In the genomic region with DNA sequence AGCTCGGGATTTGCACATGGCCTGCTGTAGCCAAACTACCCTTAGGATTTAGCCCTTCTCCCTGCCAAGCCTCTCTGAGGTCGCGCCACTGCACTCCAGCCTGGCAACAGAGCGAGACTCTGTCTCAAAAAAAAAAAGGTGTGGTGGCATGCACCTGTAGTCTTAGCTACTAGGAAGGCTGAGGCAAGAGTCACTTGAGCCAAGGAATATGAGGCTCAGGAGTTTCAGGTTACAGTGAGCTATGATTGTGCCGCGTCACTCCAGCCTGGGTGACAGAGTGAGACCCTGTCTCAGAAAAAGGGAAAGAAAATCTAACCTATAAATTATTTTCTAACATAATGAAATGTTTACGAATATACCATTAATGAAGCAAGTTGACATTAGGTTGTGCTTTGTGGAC, we compare ENCODE assay signal across 20 cellular contexts. TPM values are rescaled to one million over a fixed set of nuclear protein-coding genes. Genes with fewer than 3 reads are reported as not detected.
"Had no signal": no experiment of that assay in that cellular context is flagged by ENCODE, and none has a peak within 500 bp of the region (broad histone marks: within the 10 kb centered on the region; RNA-seq: fewer than 3 reads in every experiment).

No MANE protein-coding gene starts in this region.

- H3K4me1 ChIP-seq: breast epithelium, Peyer's patch, SJSA1 had no signal

- H3K36me3 ChIP-seq: breast epithelium, Peyer's patch, SJSA1 had no signal

- ATAC-seq: activated CD8-positive, alpha-beta T cell treated with anti-CD3 and anti-CD28 coated beads, Interleukin-2, amount 10 ng/mL, durations not matched to agents 7 days and 5 days; SK-N-SH treated with all-trans-retinoic acid at 6 μM for 48 hours; WTC11 had no signal

- H3K9me3 ChIP-seq: breast epithelium, Peyer's patch, SJSA1 had no signal

- DNase-seq: activated CD4-positive, alpha-beta T cell treated with anti-CD3 and anti-CD28 coated beads for 48 hours; activated CD4-positive, alpha-beta T cell treated with anti-CD3 and anti-CD28 coated beads, Interleukin-2, amount 50 U/mL, for 4 hours; activated CD4-positive, CD25-positive, alpha-beta regulatory T cell treated with anti-CD3 and anti-CD28 coated beads, Interleukin-2, amount 50 U/mL, for 72 hours; activated CD8-positive, alpha-beta memory T cell treated with anti-CD3 and anti-CD28 coated beads, Interleukin-2, amount 50 U/mL, for 48 hours; activated CD8-positive, alpha-beta T cell treated with anti-CD3 and anti-CD28 coated beads, Interleukin-2, amount 10 ng/mL, durations not matched to agents 7 days and 5 days; activated T-cell treated with anti-CD3 and anti-CD28 coated beads, Interleukin-2, amount 50 U/mL, for 1 hour; caudate nucleus; KG1; NCI-H1092; NCI-H1930; NCI-H345; Peyer's patch; SHP77; SW 1271 had no signal

- H3K27ac ChIP-seq: breast epithelium, Peyer's patch, SJSA1 had no signal

- H3K27me3 ChIP-seq: breast epithelium, Peyer's patch had no signal

- H3K4me3 ChIP-seq: breast epithelium, Peyer's patch, SJSA1 had no signal

RNA-seq across cellular contexts. Expression of a gene that starts 29.7 kb away (rescaled TPM):
- total RNA-seq: LHCN-M2, M059J had no signal
